1 cellular context compared by ENCODE assay signal in the genomic region with DNA sequence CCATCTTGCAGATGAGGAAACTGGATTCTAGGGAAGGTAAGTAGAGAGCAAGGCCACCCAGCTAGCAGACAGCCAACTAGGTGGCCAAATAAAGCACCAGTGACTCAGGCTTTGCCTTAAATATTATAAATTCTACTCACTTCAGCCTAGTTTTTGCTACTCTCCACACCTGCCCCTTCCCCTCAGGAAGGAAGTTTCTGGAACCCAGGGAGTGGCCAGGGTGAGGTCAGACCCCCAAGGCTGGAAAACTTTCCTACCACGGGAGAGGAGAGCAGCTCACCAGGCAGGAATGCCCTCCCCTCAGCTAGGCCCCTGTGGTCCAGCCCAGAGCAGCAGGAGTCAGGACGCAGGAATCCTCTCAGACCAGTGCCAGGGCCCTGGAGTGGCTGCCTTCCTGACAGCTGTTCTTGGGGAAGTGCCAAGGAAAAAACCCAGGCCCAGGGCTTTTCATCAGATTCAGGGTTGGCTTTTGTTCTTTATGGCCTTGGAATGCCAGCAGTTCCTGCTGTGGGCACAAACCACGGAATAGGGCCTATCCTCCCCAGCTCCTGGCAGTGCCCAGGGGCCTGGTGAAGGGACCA.
TF ChIP-seq lines count a peak whose summit lies in the region.

No MANE protein-coding gene starts in this region.

TF ChIP-seq in WTC11, 78 proteins besides CTCF, POLR2A, EP300 and RAD21 (continued from another document):
- TF ChIP-seq, protein P1, sequence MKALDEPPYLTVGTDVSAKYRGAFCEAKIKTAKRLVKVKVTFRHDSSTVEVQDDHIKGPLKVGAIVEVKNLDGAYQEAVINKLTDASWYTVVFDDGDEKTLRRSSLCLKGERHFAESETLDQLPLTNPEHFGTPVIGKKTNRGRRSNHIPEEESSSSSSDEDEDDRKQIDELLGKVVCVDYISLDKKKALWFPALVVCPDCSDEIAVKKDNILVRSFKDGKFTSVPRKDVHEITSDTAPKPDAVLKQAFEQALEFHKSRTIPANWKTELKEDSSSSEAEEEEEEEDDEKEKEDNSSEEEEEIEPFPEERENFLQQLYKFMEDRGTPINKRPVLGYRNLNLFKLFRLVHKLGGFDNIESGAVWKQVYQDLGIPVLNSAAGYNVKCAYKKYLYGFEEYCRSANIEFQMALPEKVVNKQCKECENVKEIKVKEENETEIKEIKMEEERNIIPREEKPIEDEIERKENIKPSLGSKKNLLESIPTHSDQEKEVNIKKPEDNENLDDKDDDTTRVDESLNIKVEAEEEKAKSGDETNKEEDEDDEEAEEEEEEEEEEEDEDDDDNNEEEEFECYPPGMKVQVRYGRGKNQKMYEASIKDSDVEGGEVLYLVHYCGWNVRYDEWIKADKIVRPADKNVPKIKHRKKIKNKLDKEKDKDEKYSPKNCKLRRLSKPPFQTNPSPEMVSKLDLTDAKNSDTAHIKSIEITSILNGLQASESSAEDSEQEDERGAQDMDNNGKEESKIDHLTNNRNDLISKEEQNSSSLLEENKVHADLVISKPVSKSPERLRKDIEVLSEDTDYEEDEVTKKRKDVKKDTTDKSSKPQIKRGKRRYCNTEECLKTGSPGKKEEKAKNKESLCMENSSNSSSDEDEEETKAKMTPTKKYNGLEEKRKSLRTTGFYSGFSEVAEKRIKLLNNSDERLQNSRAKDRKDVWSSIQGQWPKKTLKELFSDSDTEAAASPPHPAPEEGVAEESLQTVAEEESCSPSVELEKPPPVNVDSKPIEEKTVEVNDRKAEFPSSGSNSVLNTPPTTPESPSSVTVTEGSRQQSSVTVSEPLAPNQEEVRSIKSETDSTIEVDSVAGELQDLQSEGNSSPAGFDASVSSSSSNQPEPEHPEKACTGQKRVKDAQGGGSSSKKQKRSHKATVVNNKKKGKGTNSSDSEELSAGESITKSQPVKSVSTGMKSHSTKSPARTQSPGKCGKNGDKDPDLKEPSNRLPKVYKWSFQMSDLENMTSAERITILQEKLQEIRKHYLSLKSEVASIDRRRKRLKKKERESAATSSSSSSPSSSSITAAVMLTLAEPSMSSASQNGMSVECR (CRISPR knock-in tag; IDR thresholded peaks at IDR 0.05; ENCODE audit: borderline replicate concordance): no peak
- TF ChIP-seq NR2C2 (CRISPR knock-in tag; IDR thresholded peaks at IDR 0.05): no peak
- TF ChIP-seq, protein P2, sequence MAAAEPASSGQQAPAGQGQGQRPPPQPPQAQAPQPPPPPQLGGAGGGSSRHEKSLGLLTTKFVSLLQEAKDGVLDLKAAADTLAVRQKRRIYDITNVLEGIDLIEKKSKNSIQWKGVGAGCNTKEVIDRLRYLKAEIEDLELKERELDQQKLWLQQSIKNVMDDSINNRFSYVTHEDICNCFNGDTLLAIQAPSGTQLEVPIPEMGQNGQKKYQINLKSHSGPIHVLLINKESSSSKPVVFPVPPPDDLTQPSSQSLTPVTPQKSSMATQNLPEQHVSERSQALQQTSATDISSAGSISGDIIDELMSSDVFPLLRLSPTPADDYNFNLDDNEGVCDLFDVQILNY (CRISPR knock-in tag; IDR thresholded peaks at IDR 0.05): no peak
- TF ChIP-seq, protein P3, sequence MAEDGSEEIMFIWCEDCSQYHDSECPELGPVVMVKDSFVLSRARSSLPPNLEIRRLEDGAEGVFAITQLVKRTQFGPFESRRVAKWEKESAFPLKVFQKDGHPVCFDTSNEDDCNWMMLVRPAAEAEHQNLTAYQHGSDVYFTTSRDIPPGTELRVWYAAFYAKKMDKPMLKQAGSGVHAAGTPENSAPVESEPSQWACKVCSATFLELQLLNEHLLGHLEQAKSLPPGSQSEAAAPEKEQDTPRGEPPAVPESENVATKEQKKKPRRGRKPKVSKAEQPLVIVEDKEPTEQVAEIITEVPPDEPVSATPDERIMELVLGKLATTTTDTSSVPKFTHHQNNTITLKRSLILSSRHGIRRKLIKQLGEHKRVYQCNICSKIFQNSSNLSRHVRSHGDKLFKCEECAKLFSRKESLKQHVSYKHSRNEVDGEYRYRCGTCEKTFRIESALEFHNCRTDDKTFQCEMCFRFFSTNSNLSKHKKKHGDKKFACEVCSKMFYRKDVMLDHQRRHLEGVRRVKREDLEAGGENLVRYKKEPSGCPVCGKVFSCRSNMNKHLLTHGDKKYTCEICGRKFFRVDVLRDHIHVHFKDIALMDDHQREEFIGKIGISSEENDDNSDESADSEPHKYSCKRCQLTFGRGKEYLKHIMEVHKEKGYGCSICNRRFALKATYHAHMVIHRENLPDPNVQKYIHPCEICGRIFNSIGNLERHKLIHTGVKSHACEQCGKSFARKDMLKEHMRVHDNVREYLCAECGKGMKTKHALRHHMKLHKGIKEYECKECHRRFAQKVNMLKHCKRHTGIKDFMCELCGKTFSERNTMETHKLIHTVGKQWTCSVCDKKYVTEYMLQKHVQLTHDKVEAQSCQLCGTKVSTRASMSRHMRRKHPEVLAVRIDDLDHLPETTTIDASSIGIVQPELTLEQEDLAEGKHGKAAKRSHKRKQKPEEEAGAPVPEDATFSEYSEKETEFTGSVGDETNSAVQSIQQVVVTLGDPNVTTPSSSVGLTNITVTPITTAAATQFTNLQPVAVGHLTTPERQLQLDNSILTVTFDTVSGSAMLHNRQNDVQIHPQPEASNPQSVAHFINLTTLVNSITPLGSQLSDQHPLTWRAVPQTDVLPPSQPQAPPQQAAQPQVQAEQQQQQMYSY (CRISPR knock-in tag; IDR thresholded peaks at IDR 0.05): no peak
- no peak for TF ChIP-seq ATF1 (CRISPR knock-in tag; IDR thresholded peaks at IDR 0.05)
- TF ChIP-seq CBFB (CRISPR knock-in tag; IDR thresholded peaks at IDR 0.05; ENCODE audit: low read depth): no peak
